Comparison of ENCODE assay signal across 1 cellular context in the genomic region with DNA sequence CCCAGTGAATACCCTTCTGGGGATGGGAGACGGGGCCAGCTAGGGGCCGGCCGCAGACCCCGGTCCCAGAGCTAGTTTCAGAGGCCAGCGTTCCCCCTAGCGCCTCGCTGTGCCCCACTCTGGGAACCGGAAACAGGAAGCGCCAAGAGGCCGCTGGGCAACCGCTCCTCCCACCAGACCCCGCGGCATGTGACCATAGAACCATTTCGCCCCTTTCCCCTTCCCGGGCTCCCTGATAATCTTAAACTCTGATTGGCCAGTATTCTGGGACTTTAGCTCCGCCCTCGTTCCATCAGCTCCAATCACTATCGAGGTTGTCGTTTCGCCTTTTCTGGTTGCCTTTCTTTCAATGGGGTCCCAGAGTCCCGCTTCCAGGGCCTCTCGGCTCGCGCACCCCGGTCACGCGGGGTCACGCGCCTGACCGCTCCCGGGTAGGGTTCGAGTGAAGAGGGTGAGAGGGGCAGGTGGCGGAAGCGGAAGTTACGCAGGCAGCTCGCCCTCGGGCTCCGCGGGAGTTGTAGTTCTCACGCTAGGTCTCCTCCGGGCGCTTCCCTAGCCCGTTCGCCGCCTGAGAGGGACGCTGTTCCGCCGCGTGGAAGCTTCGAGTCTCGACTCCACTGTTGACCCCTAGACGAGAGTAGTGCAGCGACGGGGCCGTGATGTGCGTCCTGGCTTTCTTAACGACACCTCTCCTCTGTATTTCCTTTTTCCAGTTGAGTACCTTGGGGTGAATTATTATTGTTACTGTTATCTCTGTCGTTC.
TF ChIP-seq lines count a peak whose summit lies in the region.

A gene (minus strand): TSS at position 121 of the 762 bp plus-strand sequence. CDS start 3,241 bp downstream, outside the sequence.

TF ChIP-seq in WTC11, 78 proteins besides CTCF, POLR2A, EP300 and RAD21 (continued from another document and continues in another):
- TF ChIP-seq, protein P1, sequence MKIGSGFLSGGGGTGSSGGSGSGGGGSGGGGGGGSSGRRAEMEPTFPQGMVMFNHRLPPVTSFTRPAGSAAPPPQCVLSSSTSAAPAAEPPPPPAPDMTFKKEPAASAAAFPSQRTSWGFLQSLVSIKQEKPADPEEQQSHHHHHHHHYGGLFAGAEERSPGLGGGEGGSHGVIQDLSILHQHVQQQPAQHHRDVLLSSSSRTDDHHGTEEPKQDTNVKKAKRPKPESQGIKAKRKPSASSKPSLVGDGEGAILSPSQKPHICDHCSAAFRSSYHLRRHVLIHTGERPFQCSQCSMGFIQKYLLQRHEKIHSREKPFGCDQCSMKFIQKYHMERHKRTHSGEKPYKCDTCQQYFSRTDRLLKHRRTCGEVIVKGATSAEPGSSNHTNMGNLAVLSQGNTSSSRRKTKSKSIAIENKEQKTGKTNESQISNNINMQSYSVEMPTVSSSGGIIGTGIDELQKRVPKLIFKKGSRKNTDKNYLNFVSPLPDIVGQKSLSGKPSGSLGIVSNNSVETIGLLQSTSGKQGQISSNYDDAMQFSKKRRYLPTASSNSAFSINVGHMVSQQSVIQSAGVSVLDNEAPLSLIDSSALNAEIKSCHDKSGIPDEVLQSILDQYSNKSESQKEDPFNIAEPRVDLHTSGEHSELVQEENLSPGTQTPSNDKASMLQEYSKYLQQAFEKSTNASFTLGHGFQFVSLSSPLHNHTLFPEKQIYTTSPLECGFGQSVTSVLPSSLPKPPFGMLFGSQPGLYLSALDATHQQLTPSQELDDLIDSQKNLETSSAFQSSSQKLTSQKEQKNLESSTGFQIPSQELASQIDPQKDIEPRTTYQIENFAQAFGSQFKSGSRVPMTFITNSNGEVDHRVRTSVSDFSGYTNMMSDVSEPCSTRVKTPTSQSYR (CRISPR knock-in tag; IDR thresholded peaks at IDR 0.05): no peak
- TF ChIP-seq, protein P2, sequence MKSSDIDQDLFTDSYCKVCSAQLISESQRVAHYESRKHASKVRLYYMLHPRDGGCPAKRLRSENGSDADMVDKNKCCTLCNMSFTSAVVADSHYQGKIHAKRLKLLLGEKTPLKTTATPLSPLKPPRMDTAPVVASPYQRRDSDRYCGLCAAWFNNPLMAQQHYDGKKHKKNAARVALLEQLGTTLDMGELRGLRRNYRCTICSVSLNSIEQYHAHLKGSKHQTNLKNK (CRISPR knock-in tag; IDR thresholded peaks at IDR 0.05): no peak
- TF ChIP-seq IRF2 (CRISPR knock-in tag; IDR thresholded peaks at IDR 0.05; ENCODE audit: borderline replicate concordance, low read depth) (no peak), ZNF219 (CRISPR knock-in tag; IDR thresholded peaks at IDR 0.05; ENCODE audit: borderline replicate concordance) (no peak), NFE2L1 (CRISPR knock-in tag; IDR thresholded peaks at IDR 0.05) (no peak; the same call in 1 of the 2 replicates), JUN (CRISPR knock-in tag; IDR thresholded peaks at IDR 0.05) (no peak; the same call in 1 of the 2 replicates), MYBL2 (CRISPR knock-in tag; IDR thresholded peaks at IDR 0.05) (no peak; the same call in 1 of the 2 replicates), ATF1 (CRISPR knock-in tag; IDR thresholded peaks at IDR 0.05) (no peak), GABPB1 (CRISPR knock-in tag; IDR thresholded peaks at IDR 0.05) (peak; percentile 68; the same call in 1 of the 2 replicates), FOXK1 (CRISPR knock-in tag; IDR thresholded peaks at IDR 0.05) (no peak; the same call in none of the 2 replicates), ZBTB21 (CRISPR knock-in tag; IDR thresholded peaks at IDR 0.05; ENCODE audit: borderline replicate concordance) (0 out of 2 replicates have a peak, but pooled peaks have one; percentile 51), CREM (CRISPR knock-in tag; IDR thresholded peaks at IDR 0.05) (peak; percentile 94), ZNF138 (CRISPR knock-in tag; conservative IDR thresholded peaks at IDR 0.05) (no peak; the same call in 1 of the 2 replicates), MXD4 (CRISPR knock-in tag; IDR thresholded peaks at IDR 0.05; ENCODE audit: borderline replicate concordance) (no peak), EMX1 (CRISPR knock-in tag; IDR thresholded peaks at IDR 0.05) (no peak), ZNF671 (CRISPR knock-in tag; IDR thresholded peaks at IDR 0.05) (no peak), TEAD4 (CRISPR knock-in tag; IDR thresholded peaks at IDR 0.05) (no peak), NR2C2 (CRISPR knock-in tag; IDR thresholded peaks at IDR 0.05) (0 out of 2 replicates have a peak, but pooled peaks have one; percentile 30), FOXP1 (CRISPR knock-in tag; IDR thresholded peaks at IDR 0.05; ENCODE audit: borderline replicate concordance) (no peak; the same call in 1 of the 2 replicates), JAZF1 (CRISPR knock-in tag; IDR thresholded peaks at IDR 0.05) (no peak), GTF2I (CRISPR knock-in tag; conservative IDR thresholded peaks at IDR 0.05) (no peak), SP1 (CRISPR knock-in tag; conservative IDR thresholded peaks at IDR 0.05) (peak; percentile 44; the same call in 1 of the 2 replicates), ZNF416 (CRISPR knock-in tag; IDR thresholded peaks at IDR 0.05) (no peak), KAT7 (CRISPR knock-in tag; IDR thresholded peaks at IDR 0.05; ENCODE audit: borderline replicate concordance) (no peak), NFATC4 (CRISPR knock-in tag; IDR thresholded peaks at IDR 0.05) (no peak), RORB (CRISPR knock-in tag; IDR thresholded peaks at IDR 0.05) (no peak), ZNF317 (CRISPR knock-in tag; IDR thresholded peaks at IDR 0.05; ENCODE audit: borderline replicate concordance, low read depth) (no peak), TP53 (CRISPR knock-in tag; IDR thresholded peaks at IDR 0.05) (0 out of 2 replicates have a peak, but pooled peaks have one; percentile 19), ZNF263 (CRISPR knock-in tag; IDR thresholded peaks at IDR 0.05; ENCODE audit: low read depth) (no peak)
- TF ChIP-seq, protein P3, sequence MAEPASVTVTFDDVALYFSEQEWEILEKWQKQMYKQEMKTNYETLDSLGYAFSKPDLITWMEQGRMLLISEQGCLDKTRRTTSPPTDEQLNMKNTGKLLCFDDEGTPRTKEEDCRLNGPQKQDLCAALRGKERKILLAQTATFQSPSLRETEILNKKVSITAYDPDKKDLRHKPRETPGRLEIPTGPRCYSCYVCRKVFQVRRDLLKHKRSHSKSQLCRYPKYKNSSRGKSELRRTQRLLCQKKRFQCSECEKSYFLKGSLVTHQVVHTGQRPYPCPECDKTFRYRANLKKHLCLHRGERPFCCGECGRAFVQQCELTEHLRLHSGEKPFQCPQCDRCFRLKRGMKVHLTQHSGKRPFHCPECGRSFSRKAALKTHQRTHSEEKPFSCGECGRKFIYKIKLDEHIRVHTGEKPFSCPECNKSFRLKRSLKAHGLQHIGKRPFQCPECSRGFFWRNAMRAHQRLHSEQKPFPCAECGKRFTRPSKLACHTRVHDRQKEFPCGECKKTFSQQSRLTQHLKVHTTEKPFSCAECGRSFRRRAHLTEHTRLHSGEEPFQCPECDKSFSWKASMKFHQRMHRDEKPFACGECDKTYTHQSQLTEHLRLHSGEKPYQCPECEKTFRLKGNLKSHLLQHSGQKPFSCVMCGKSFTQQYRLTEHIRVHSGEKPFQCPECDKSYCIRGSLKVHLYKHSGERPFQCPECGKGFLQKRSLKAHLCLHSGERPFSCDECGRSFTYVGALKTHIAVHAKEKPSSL (CRISPR knock-in tag; conservative IDR thresholded peaks at IDR 0.05): no peak
- TF ChIP-seq, protein P4, sequence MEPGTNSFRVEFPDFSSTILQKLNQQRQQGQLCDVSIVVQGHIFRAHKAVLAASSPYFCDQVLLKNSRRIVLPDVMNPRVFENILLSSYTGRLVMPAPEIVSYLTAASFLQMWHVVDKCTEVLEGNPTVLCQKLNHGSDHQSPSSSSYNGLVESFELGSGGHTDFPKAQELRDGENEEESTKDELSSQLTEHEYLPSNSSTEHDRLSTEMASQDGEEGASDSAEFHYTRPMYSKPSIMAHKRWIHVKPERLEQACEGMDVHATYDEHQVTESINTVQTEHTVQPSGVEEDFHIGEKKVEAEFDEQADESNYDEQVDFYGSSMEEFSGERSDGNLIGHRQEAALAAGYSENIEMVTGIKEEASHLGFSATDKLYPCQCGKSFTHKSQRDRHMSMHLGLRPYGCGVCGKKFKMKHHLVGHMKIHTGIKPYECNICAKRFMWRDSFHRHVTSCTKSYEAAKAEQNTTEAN (CRISPR knock-in tag; IDR thresholded peaks at IDR 0.05): no peak
- TF ChIP-seq, protein P5, sequence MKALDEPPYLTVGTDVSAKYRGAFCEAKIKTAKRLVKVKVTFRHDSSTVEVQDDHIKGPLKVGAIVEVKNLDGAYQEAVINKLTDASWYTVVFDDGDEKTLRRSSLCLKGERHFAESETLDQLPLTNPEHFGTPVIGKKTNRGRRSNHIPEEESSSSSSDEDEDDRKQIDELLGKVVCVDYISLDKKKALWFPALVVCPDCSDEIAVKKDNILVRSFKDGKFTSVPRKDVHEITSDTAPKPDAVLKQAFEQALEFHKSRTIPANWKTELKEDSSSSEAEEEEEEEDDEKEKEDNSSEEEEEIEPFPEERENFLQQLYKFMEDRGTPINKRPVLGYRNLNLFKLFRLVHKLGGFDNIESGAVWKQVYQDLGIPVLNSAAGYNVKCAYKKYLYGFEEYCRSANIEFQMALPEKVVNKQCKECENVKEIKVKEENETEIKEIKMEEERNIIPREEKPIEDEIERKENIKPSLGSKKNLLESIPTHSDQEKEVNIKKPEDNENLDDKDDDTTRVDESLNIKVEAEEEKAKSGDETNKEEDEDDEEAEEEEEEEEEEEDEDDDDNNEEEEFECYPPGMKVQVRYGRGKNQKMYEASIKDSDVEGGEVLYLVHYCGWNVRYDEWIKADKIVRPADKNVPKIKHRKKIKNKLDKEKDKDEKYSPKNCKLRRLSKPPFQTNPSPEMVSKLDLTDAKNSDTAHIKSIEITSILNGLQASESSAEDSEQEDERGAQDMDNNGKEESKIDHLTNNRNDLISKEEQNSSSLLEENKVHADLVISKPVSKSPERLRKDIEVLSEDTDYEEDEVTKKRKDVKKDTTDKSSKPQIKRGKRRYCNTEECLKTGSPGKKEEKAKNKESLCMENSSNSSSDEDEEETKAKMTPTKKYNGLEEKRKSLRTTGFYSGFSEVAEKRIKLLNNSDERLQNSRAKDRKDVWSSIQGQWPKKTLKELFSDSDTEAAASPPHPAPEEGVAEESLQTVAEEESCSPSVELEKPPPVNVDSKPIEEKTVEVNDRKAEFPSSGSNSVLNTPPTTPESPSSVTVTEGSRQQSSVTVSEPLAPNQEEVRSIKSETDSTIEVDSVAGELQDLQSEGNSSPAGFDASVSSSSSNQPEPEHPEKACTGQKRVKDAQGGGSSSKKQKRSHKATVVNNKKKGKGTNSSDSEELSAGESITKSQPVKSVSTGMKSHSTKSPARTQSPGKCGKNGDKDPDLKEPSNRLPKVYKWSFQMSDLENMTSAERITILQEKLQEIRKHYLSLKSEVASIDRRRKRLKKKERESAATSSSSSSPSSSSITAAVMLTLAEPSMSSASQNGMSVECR (CRISPR knock-in tag; IDR thresholded peaks at IDR 0.05; ENCODE audit: borderline replicate concordance): 0 out of 2 replicates have a peak, but pooled peaks have one; percentile 71
- TF ChIP-seq, protein P6, sequence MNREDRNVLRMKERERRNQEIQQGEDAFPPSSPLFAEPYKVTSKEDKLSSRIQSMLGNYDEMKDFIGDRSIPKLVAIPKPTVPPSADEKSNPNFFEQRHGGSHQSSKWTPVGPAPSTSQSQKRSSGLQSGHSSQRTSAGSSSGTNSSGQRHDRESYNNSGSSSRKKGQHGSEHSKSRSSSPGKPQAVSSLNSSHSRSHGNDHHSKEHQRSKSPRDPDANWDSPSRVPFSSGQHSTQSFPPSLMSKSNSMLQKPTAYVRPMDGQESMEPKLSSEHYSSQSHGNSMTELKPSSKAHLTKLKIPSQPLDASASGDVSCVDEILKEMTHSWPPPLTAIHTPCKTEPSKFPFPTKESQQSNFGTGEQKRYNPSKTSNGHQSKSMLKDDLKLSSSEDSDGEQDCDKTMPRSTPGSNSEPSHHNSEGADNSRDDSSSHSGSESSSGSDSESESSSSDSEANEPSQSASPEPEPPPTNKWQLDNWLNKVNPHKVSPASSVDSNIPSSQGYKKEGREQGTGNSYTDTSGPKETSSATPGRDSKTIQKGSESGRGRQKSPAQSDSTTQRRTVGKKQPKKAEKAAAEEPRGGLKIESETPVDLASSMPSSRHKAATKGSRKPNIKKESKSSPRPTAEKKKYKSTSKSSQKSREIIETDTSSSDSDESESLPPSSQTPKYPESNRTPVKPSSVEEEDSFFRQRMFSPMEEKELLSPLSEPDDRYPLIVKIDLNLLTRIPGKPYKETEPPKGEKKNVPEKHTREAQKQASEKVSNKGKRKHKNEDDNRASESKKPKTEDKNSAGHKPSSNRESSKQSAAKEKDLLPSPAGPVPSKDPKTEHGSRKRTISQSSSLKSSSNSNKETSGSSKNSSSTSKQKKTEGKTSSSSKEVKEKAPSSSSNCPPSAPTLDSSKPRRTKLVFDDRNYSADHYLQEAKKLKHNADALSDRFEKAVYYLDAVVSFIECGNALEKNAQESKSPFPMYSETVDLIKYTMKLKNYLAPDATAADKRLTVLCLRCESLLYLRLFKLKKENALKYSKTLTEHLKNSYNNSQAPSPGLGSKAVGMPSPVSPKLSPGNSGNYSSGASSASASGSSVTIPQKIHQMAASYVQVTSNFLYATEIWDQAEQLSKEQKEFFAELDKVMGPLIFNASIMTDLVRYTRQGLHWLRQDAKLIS (CRISPR knock-in tag; IDR thresholded peaks at IDR 0.05; ENCODE audit: borderline replicate concordance): no peak
- TF ChIP-seq, protein P7, sequence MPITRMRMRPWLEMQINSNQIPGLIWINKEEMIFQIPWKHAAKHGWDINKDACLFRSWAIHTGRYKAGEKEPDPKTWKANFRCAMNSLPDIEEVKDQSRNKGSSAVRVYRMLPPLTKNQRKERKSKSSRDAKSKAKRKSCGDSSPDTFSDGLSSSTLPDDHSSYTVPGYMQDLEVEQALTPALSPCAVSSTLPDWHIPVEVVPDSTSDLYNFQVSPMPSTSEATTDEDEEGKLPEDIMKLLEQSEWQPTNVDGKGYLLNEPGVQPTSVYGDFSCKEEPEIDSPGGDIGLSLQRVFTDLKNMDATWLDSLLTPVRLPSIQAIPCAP (CRISPR knock-in tag; IDR thresholded peaks at IDR 0.05): 0 out of 2 replicates have a peak, but pooled peaks have one; percentile 63
- TF ChIP-seq, protein P8, sequence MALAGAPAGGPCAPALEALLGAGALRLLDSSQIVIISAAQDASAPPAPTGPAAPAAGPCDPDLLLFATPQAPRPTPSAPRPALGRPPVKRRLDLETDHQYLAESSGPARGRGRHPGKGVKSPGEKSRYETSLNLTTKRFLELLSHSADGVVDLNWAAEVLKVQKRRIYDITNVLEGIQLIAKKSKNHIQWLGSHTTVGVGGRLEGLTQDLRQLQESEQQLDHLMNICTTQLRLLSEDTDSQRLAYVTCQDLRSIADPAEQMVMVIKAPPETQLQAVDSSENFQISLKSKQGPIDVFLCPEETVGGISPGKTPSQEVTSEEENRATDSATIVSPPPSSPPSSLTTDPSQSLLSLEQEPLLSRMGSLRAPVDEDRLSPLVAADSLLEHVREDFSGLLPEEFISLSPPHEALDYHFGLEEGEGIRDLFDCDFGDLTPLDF (CRISPR knock-in tag; IDR thresholded peaks at IDR 0.05): peak; percentile 73; the same call in 1 of the 2 replicates
- TF ChIP-seq, protein P9, sequence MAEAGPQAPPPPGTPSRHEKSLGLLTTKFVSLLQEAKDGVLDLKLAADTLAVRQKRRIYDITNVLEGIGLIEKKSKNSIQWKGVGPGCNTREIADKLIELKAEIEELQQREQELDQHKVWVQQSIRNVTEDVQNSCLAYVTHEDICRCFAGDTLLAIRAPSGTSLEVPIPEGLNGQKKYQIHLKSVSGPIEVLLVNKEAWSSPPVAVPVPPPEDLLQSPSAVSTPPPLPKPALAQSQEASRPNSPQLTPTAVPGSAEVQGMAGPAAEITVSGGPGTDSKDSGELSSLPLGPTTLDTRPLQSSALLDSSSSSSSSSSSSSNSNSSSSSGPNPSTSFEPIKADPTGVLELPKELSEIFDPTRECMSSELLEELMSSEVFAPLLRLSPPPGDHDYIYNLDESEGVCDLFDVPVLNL (CRISPR knock-in tag; IDR thresholded peaks at IDR 0.05; ENCODE audit: borderline replicate concordance, low read depth): no peak
- TF ChIP-seq, protein P10, sequence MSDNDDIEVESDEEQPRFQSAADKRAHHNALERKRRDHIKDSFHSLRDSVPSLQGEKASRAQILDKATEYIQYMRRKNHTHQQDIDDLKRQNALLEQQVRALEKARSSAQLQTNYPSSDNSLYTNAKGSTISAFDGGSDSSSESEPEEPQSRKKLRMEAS (CRISPR knock-in tag; IDR thresholded peaks at IDR 0.05): peak; percentile 90
